Comparison of ENCODE assay signal across 18 cellular contexts in the genomic region with DNA sequence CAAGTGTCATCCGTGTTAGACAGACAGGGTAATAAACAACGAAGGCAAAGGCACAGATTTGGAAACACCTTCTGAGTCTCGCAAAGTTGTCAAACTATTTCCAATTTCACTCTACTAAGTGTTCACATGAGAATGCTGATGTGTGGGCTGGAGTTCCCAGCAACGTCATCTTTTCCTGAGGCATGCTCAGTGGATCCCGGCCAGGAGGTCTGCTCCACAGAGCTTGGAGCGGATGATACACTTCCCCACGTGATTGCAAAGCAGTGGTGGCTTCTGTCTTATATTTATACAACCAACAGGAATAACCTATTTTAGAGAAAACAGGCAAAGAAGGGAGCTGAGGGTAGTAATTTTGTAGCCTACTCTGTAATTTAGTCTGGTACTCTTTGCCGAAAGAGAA. TPM values are rescaled to one million over a fixed set of nuclear protein-coding genes. Genes with fewer than 3 reads are reported as not detected.
DNase-seq lines count a peak whose midpoint lies in the region; ATAC-seq and TF ChIP-seq lines count a peak whose summit lies in the region.
"Had no signal": no experiment of that assay in that cellular context is flagged by ENCODE, and none has a peak within 500 bp of the region (broad histone marks: within the 10 kb centered on the region; RNA-seq: fewer than 3 reads in every experiment).

No MANE protein-coding gene starts in this region.

- H3K4me3 ChIP-seq in foreskin fibroblast (ENCODE audit: low read depth in 1 of 2, low read length in 2 of 2) (no peak overlapping the region), osteoblast (ENCODE audit: insufficient read depth, low read length) (peak overlapping the region; percentile 16), MM.1S (ENCODE audit: low read length) (no peak overlapping the region)
- no peak overlapping the region for H3K4me3 ChIP-seq in naive thymus-derived CD4-positive, alpha-beta T cell (ENCODE audit: low read length)

- H3K27ac Mint-ChIP-seq in naive thymus-derived CD4-positive, alpha-beta T cell, result no peak overlapping the region
- H3K27ac Mint-ChIP-seq: activated naive CD8-positive, alpha-beta T cell treated with anti-CD3 and anti-CD28 coated beads, Interleukin-2, amount 50 U/mL, for 24 hours had no signal

- TF ChIP-seq CTCF in foreskin fibroblast (IDR thresholded peaks at IDR 0.05; ENCODE audit: low read depth, low read length) (no peak), osteoblast (IDR thresholded peaks at IDR 0.05; ENCODE audit: extremely low read depth, low read depth, low read length) (no peak), MM.1S (IDR thresholded peaks at IDR 0.05; ENCODE audit: low read length) (no peak)

- no peaks in the 10 kb centered on the region for H3K36me3 Mint-ChIP-seq in naive thymus-derived CD4-positive, alpha-beta T cell

- H3K9me3 Mint-ChIP-seq in naive thymus-derived CD4-positive, alpha-beta T cell, result peaks cover 0 to 4% (median 0%) of the 10 kb centered on the region in 11 donors
- H3K9me3 Mint-ChIP-seq: activated naive CD8-positive, alpha-beta T cell treated with anti-CD3 and anti-CD28 coated beads, Interleukin-2, amount 50 U/mL, for 24 hours had no signal

- ATAC-seq in Right ventricle myocardium inferior (peak; percentile 76), GM18520 (IDR thresholded peaks at IDR 0.05; ENCODE audit: unreplicated experiment) (no peak)
- ATAC-seq in naive thymus-derived CD4-positive, alpha-beta T cell, result no peak
- ATAC-seq: activated naive CD8-positive, alpha-beta T cell treated with anti-CD3 and anti-CD28 coated beads, Interleukin-2, amount 50 U/mL, for 24 hours; SK-N-SH treated with all-trans-retinoic acid at 6 μM for 48 hours had no signal

- DNase-seq in Right ventricle myocardium inferior (ENCODE audit: missing footprints) (peak; percentile 63), cardiac septum (ENCODE audit: low spot score) (no peak), foreskin fibroblast (peak; percentile 32 to 72), osteoblast (ENCODE audit: insufficient read length, low spot score, missing footprints) (peak; percentile 59), islet precursor cell (no peak), MM.1S (no peak)
- no peak for DNase-seq in naive thymus-derived CD4-positive, alpha-beta T cell
- DNase-seq: 8988T; activated CD8-positive, alpha-beta memory T cell treated with anti-CD3 and anti-CD28 coated beads, Interleukin-2, amount 50 U/mL, for 4 hours; activated naive CD8-positive, alpha-beta T cell treated with anti-CD3 and anti-CD28 coated beads, Interleukin-2, amount 50 U/mL, for 24 hours; effector CD8-positive, alpha-beta T cell; GOT3; NCI-H2171; retina had no signal

- H3K79me2 ChIP-seq in osteoblast (ENCODE audit: insufficient read depth, low read length) (no peaks in the 10 kb centered on the region), MM.1S (ENCODE audit: low read length) (no peaks in the 10 kb centered on the region)

- H3K36me3 ChIP-seq in osteoblast (ENCODE audit: insufficient read depth, low read length), result no peaks in the 10 kb centered on the region
- no peaks in the 10 kb centered on the region for H3K36me3 ChIP-seq in naive thymus-derived CD4-positive, alpha-beta T cell (ENCODE audit: control insufficient read depth in 2 of 3, insufficient read depth in 3 of 3, low read length in 3 of 3)
- H3K36me3 ChIP-seq in MM.1S (replicated peaks; ENCODE audit: insufficient read depth, low read length), result no peaks in the 10 kb centered on the region

- H3K9me2 ChIP-seq in MM.1S (replicated peaks; ENCODE audit: insufficient read depth, low read length), result no peaks in the 10 kb centered on the region

- no peaks in the 10 kb centered on the region for H3F3A ChIP-seq in MM.1S (ENCODE audit: insufficient read depth, low read length)

- H2AFZ ChIP-seq in osteoblast (ENCODE audit: low read length) (peak overlapping the region; percentile 43), MM.1S (ENCODE audit: low read length) (no peak overlapping the region)

- peak overlapping the region; percentile 46 for H3K4me2 ChIP-seq in osteoblast (ENCODE audit: insufficient read depth, low read length)
- no peak overlapping the region for H3K4me2 ChIP-seq in MM.1S (ENCODE audit: low read depth, low read length)

- H3K9me3 ChIP-seq in osteoblast (ENCODE audit: low read depth, low read length) (no peaks in the 10 kb centered on the region), MM.1S (replicated peaks; ENCODE audit: insufficient read depth, low read length) (no peaks in the 10 kb centered on the region)
- no peaks in the 10 kb centered on the region for H3K9me3 ChIP-seq in naive thymus-derived CD4-positive, alpha-beta T cell (ENCODE audit: control insufficient read depth in 2 of 3, low read length in 3 of 3)

- H3K27ac ChIP-seq in osteoblast (ENCODE audit: low read depth, low read length) (peak overlapping the region; percentile 40), MM.1S (ENCODE audit: low read length) (no peak overlapping the region)
- no peak overlapping the region for H3K27ac ChIP-seq in naive thymus-derived CD4-positive, alpha-beta T cell (ENCODE audit: low read depth, low read length)
- H3K27ac ChIP-seq: HL-60, VCaP had no signal

- H3K27me3 Mint-ChIP-seq in naive thymus-derived CD4-positive, alpha-beta T cell, result no peaks in the 10 kb centered on the region
- H3K27me3 Mint-ChIP-seq: activated naive CD8-positive, alpha-beta T cell treated with anti-CD3 and anti-CD28 coated beads, Interleukin-2, amount 50 U/mL, for 24 hours had no signal

- CTCF ChIA-PET in naive thymus-derived CD4-positive, alpha-beta T cell (lab: Charles Lee), result no interaction called here

- intact Hi-C loops in Right ventricle myocardium inferior (cut with DNase I), result no loop called here
- intact Hi-C loops in cardiac septum (cut with DNase I), result no loop called here
- intact Hi-C loops in naive thymus-derived CD4-positive, alpha-beta T cell (cut with micrococcal nuclease), result no loop called here

- no peak overlapping the region for H3K9ac ChIP-seq in MM.1S (ENCODE audit: low read length)

- POLR2A ChIA-PET in naive thymus-derived CD4-positive, alpha-beta T cell (lab: Charles Lee), result no interaction called here

- H3K4me1 ChIP-seq in osteoblast (ENCODE audit: insufficient read depth, low read length), result peaks cover 13% of the 10 kb centered on the region
- H3K4me1 ChIP-seq in naive thymus-derived CD4-positive, alpha-beta T cell (ENCODE audit: control insufficient read depth in 2 of 2, insufficient read depth in 2 of 2, low read length in 2 of 2), result no peaks in the 10 kb centered on the region
- H3K4me1 ChIP-seq in MM.1S (ENCODE audit: low read length), result no peaks in the 10 kb centered on the region

- H3K27me3 ChIP-seq in osteoblast (ENCODE audit: insufficient read depth, low read length) (no peaks in the 10 kb centered on the region), MM.1S (replicated peaks; ENCODE audit: insufficient read depth, low read length) (no peaks in the 10 kb centered on the region)
- no peaks in the 10 kb centered on the region for H3K27me3 ChIP-seq in naive thymus-derived CD4-positive, alpha-beta T cell (ENCODE audit: control insufficient read depth in 2 of 2, insufficient read depth in 2 of 2, low read length in 2 of 2)

- H3K4me1 Mint-ChIP-seq in naive thymus-derived CD4-positive, alpha-beta T cell, result peaks cover 0 to 14% (median 9%) of the 10 kb centered on the region in 7 donors

- H3K4me3 Mint-ChIP-seq in naive thymus-derived CD4-positive, alpha-beta T cell, result no peak overlapping the region
- H3K4me3 Mint-ChIP-seq: activated naive CD8-positive, alpha-beta T cell treated with anti-CD3 and anti-CD28 coated beads, Interleukin-2, amount 50 U/mL, for 24 hours had no signal

- no peaks in the 10 kb centered on the region for H4K20me1 ChIP-seq in osteoblast (ENCODE audit: insufficient read depth, low read length)
- H4K20me1 ChIP-seq in MM.1S (ENCODE audit: insufficient read depth, low read length), result no peaks in the 10 kb centered on the region

RNA-seq across cellular contexts. Expression of gene PDK3, which starts 40.1 kb away (rescaled TPM):
- total RNA-seq in Right ventricle myocardium inferior, result 6.3 TPM
- 16.4 TPM for total RNA-seq in cardiac septum
- 8.5 and 9.0 TPM in 2 replicates for total RNA-seq in osteoblast
- 10 to 100 TPM; 17.4 to 29.4 (median 28.5) TPM for total RNA-seq in naive thymus-derived CD4-positive, alpha-beta T cell
- polyA plus RNA-seq in naive thymus-derived CD4-positive, alpha-beta T cell, result 10 to 100 TPM; 40.0 to 44.1 TPM

Comparison
In these comparisons a context has a peak if more than half of its experiments do, and no peak if none do; other contexts are left out.
1. DNase-seq: peak in Right ventricle myocardium inferior (single experiment), foreskin fibroblast (2 of 2) and osteoblast (single experiment); none in cardiac septum (single experiment), islet precursor cell (single experiment), naive thymus-derived CD4-positive, alpha-beta T cell (0 of 9) and MM.1S (single experiment).